ENCODE assay signal across 11 cellular contexts in genomic region chr16:85878875-85879274, GRCh38. TPM values are rescaled to one million over a fixed set of nuclear protein-coding genes. Genes with fewer than 3 reads are reported as not detected.
DNase-seq lines count a peak whose midpoint lies in the region; FAIRE-seq and TF ChIP-seq lines count a peak whose summit lies in the region.
"Had no signal": no experiment of that assay in that cellular context is flagged by ENCODE, and none has a peak within 500 bp of the region (broad histone marks: within the 10 kb centered on the region; RNA-seq: fewer than 3 reads in every experiment).

No MANE protein-coding gene starts in this region.

- in situ Hi-C loops in mammary epithelial cell (cut with MboI; ENCODE audit: low sequenced_read_pairs in 2 of 2), result no loop called here

- no peaks in the 10 kb centered on the region for H3K79me2 ChIP-seq in mammary epithelial cell (ENCODE audit: insufficient read depth, low read length)

- H3K4me1 ChIP-seq in mammary epithelial cell (ENCODE audit: insufficient read depth, low read length), result no peaks in the 10 kb centered on the region

- H3K36me3 ChIP-seq in mammary epithelial cell (ENCODE audit: insufficient read depth, low read length), result no peaks in the 10 kb centered on the region
- no peaks in the 10 kb centered on the region for H3K36me3 ChIP-seq in kidney epithelial cell (ENCODE audit: control insufficient read depth, insufficient read depth, low read length)

- no peak for FAIRE-seq in D721Med (lab: Jason Lieb, UNC)

- DNase-seq in A172 (ENCODE audit: low spot score), result peak; percentile 80
- peak; percentile 55 for DNase-seq in H4 (ENCODE audit: low spot score)
- peak; percentile 57 for DNase-seq in mammary epithelial cell
- DNase-seq in kidney epithelial cell (ENCODE audit: low read depth), result peak; percentile 75
- DNase-seq in NCI-H2196 (lab: John Stamatoyannopoulos, UW; ENCODE audit: unreplicated experiment), result no peak
- DNase-seq in D721Med (ENCODE audit: insufficient read length, low spot score), result no peak
- no peak for DNase-seq in DMS114 treated with DMSO at 0.1 percent for 48 hours (lab: John Stamatoyannopoulos, UW; ENCODE audit: unreplicated experiment)
- no peak for DNase-seq in coronary artery (ENCODE audit: low spot score)
- DNase-seq: C1 segment of cervical spinal cord; NCI-H526; stimulated activated naive CD8-positive, alpha-beta T cell treated with anti-CD3 and anti-CD28 coated beads, Interleukin-15, Interleukin-2, amounts not matched to agents 100 U/mL and 50 U/mL, for 24 hours had no signal

- CTCF ChIA-PET in mammary epithelial cell (lab: Charles Lee; ENCODE audit: low non-redundant PET), result no interaction called here

- dilution Hi-C loops in mammary epithelial cell (cut with HindIII; ENCODE audit: low sequenced_read_pairs), result no loop called here

- 14% methylated on average over 5 of the region's 5 CpGs for WGBS in mammary epithelial cell (ENCODE audit: low coverage, missing lambda C conversion rate)

- H3K27ac ChIP-seq in mammary epithelial cell (ENCODE audit: insufficient read depth, low read depth, low read length), result no peak overlapping the region
- no peak overlapping the region for H3K27ac ChIP-seq in coronary artery

- H3K27me3 ChIP-seq in mammary epithelial cell (ENCODE audit: insufficient read depth, low read length) (peaks cover 4% of the 10 kb centered on the region), kidney epithelial cell (ENCODE audit: control insufficient read depth, insufficient read depth, low read length) (peaks cover 4% of the 10 kb centered on the region)

- no peaks in the 10 kb centered on the region for H4K20me1 ChIP-seq in mammary epithelial cell (ENCODE audit: insufficient read depth, low read length)

- H2AFZ ChIP-seq in mammary epithelial cell (ENCODE audit: low read depth, low read length), result no peak overlapping the region

- H3K4me2 ChIP-seq in mammary epithelial cell (ENCODE audit: insufficient read depth, low read depth, low read length), result no peak overlapping the region

- H3K9me3 ChIP-seq in mammary epithelial cell (replicated peaks; ENCODE audit: insufficient read depth, low read length), result no peaks in the 10 kb centered on the region

- TF ChIP-seq CTCF in mammary epithelial cell (conservative IDR thresholded peaks at IDR 0.05 in 1 of 2, IDR thresholded peaks at IDR 0.05 in 1 of 2; ENCODE audit: extremely low read depth in 1 of 2, insufficient read depth in 1 of 2, low read depth in 1 of 2, low read length in 2 of 2), result no peak
- TF ChIP-seq CTCF in kidney epithelial cell (IDR thresholded peaks at IDR 0.05; ENCODE audit: insufficient read depth, low read length, poor library complexity, severe bottlenecking), result peak; percentile 32
- no peak for TF ChIP-seq CTCF in D721Med (IDR thresholded peaks at IDR 0.05; ENCODE audit: insufficient read depth, missing control alignments)
- TF ChIP-seq CTCF in coronary artery (IDR thresholded peaks at IDR 0.05), result no peak

- H3K4me3 ChIP-seq in mammary epithelial cell (replicated peaks in 1 of 3; ENCODE audit: insufficient read depth in 1 of 3, low read depth in 2 of 3, low read length in 3 of 3), result no peak overlapping the region
- H3K4me3 ChIP-seq in kidney epithelial cell (ENCODE audit: low read depth, low read length), result no peak overlapping the region
- no peak overlapping the region for H3K4me3 ChIP-seq in coronary artery

- BruUV-seq in mammary epithelial cell (replicated peaks; lab: Mats Ljungman, UMichigan), result no TSS peak

- H3K9ac ChIP-seq in mammary epithelial cell (ENCODE audit: insufficient read depth, low read length), result no peak overlapping the region

- intact Hi-C loops in mammary epithelial cell (cut with micrococcal nuclease), result loop anchor here (2.0 kb wide), 1 partner anchor 40 kb away; no protein-coding TSS in a partner anchor

RNA-seq across cellular contexts. Expression of gene IRF8, which starts 20.1 kb away (rescaled TPM):
- total RNA-seq in A172 (2014; rRNA removed; shearing (Covaris generic)), result 0.05 and 0.12 TPM in 2 replicates
- 1.7 and 1.9 TPM in 2 replicates for total RNA-seq in H4 (2014; rRNA removed; shearing (Covaris generic))
- total RNA-seq in mammary epithelial cell (not detected), kidney epithelial cell (2.2 and 5.4 TPM in 2 replicates)
- not detected for polyA plus RNA-seq in mammary epithelial cell
- polyA minus RNA-seq in mammary epithelial cell, result not detected

Comparison
In these comparisons a context has a peak if more than half of its experiments do, and no peak if none do; other contexts are left out.
1. DNase-seq: peak in A172 (single experiment), H4 (single experiment), mammary epithelial cell (single experiment) and kidney epithelial cell (single experiment); none in NCI-H2196 (single experiment), D721Med (single experiment), DMS114 treated with DMSO at 0.1 percent for 48 hours (single experiment) and coronary artery (single experiment).